15 cellular contexts compared by ENCODE assay signal in the genomic region with DNA sequence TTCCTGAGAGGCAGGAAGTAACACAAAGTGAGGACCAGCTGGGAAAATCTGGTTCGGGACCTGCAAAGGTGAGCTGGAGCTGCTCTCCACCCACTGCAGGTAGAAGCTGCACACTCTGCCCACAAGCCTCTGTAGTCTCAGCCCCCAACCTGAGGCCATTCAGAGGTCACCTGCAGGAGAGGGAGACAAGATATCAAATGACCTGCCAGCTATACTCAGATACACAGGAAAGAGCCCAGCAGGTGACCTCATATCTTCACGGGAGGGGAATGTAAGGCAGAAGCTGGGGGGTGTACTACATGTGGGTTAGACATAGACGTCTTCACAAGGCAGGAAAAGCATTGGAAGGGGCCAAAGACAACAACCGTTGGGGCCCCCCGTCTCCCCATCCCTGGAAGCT.
A peak's percentile ranks its signal among the peaks of the same experiment; 100 is the strongest.
DNase-seq lines count a peak whose midpoint lies in the region; ATAC-seq and TF ChIP-seq lines count a peak whose summit lies in the region.
"Had no signal": no experiment of that assay in that cellular context is flagged by ENCODE, and none has a peak within 500 bp of the region (broad histone marks: within the 10 kb centered on the region; RNA-seq: fewer than 3 reads in every experiment).

No MANE protein-coding gene starts in this region.

- BruUV-seq in A673 (replicated peaks; lab: Mats Ljungman, UMichigan): no TSS peak

- H3K36me3 ChIP-seq in A673 (ENCODE audit: insufficient read depth, low read length, poor library complexity, severe bottlenecking) (no peaks in the 10 kb centered on the region), heart left ventricle (no peaks in the 10 kb centered on the region)
- H3K36me3 ChIP-seq: SJSA1 had no signal

- H3K4me3 ChIP-seq in A673 (ENCODE audit: low read depth, low read length, poor library complexity, severe bottlenecking) (no peak overlapping the region), heart left ventricle (no peak overlapping the region)
- H3K4me3 ChIP-seq: SJSA1 had no signal

- intact Hi-C loops in A673 (cut with micrococcal nuclease; ENCODE audit: unreplicated experiment): no loop called here
- intact Hi-C loops in Right ventricle myocardium inferior (cut with DNase I): no loop called here
- intact Hi-C loops in heart left ventricle (cut with DNase I): no loop called here

- POLR2A ChIA-PET in A673 (lab: Charles Lee; ENCODE audit: low non-redundant PET): interaction anchor here (0.6 kb wide), 1 partner anchor 60 kb away, joined by 3 read pairs; no protein-coding TSS in a partner anchor

- TF ChIP-seq POLR2A in heart left ventricle (IDR thresholded peaks at IDR 0.05): no peak

- TF ChIP-seq CTCF in A673 (conservative IDR thresholded peaks at IDR 0.05; ENCODE audit: low read depth, low read length): no peak
- TF ChIP-seq CTCF in heart left ventricle (IDR thresholded peaks at IDR 0.05): no peak

- CTCF ChIA-PET in A673 (lab: Charles Lee): no interaction called here

- ATAC-seq in Right ventricle myocardium inferior (no peak), heart left ventricle (no peak), GM19328 (IDR thresholded peaks at IDR 0.05; ENCODE audit: unreplicated experiment) (no peak)
- ATAC-seq: PC-3 had no signal

- no peaks in the 10 kb centered on the region for H3K4me1 ChIP-seq in A673 (ENCODE audit: insufficient read depth, low read length, poor library complexity, severe bottlenecking)
- peaks cover 0 to 4% (median 0%) of the 10 kb centered on the region in 12 donors for H3K4me1 ChIP-seq in heart left ventricle
- H3K4me1 ChIP-seq: SJSA1 had no signal

- no peak overlapping the region for H3K27ac ChIP-seq in A673 (ENCODE audit: low read depth, low read length, poor library complexity, severe bottlenecking)
- peak overlapping the region in 1 of 12 donors; percentile 29 for H3K27ac ChIP-seq in heart left ventricle
- H3K27ac ChIP-seq: SJSA1 had no signal

- H3K9me3 ChIP-seq in A673 (ENCODE audit: low read depth, low read length, poor library complexity, severe bottlenecking) (no peaks in the 10 kb centered on the region), heart left ventricle (peaks cover 0 to 5% (median 0%) of the 10 kb centered on the region in 12 donors)
- H3K9me3 ChIP-seq: SJSA1 had no signal

- DNase-seq in A673 (ENCODE audit: low spot score) (peak; percentile 25), Daoy (ENCODE audit: low read depth) (peak; percentile 8), NCI-H2196 (lab: John Stamatoyannopoulos, UW; ENCODE audit: unreplicated experiment) (peak; percentile 67), left kidney (ENCODE audit: low read depth, low spot score) (peak; percentile 57), Right ventricle myocardium inferior (ENCODE audit: missing footprints) (no peak), T1000 (lab: John Stamatoyannopoulos, UW) (no peak), heart left ventricle (no peak)
- DNase-seq: ACHN, AML-193, COR-L47, NCI-H1048, NCI-H345, PC-3 had no signal

- no peaks in the 10 kb centered on the region for H3K27me3 ChIP-seq in A673 (replicated peaks; ENCODE audit: insufficient read depth, low read depth, low read length, poor library complexity)
- peaks cover 0 to 4% (median 0%) of the 10 kb centered on the region in 9 donors for H3K27me3 ChIP-seq in heart left ventricle

- 41 to 48% (median 42%) methylated on average over 5 of the region's 5 CpGs for WGBS in heart left ventricle, 4 donors

Comparison
In these comparisons a context has a peak if more than half of its experiments do, and no peak if none do; other contexts are left out.
1. DNase-seq: peak in A673 (single experiment), Daoy (single experiment), NCI-H2196 (single experiment) and left kidney (single experiment); none in Right ventricle myocardium inferior (single experiment), T1000 (single experiment) and heart left ventricle (0 of 5).